ENCODE assay signal across 17 cellular contexts in the genomic region with DNA sequence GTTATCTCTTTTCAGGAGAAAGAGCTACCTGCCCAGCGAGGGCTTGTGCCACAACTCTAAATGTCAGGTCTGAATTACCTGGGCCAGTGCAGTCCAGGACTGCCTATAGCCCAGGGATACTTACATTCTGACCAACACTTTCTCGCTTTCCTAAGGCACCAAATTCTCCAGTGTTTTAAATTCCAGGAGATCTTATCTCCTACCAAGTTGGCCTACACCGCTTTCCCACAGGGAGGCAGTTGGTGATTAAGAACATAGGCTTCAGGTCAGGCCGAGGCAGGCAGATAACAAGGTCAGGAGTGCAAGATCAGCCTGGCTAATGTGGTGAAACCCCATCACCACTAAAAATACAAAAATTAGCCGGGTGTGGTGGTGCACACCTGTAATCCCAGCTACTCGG. TPM values are rescaled to one million over a fixed set of nuclear protein-coding genes. Genes with fewer than 3 reads are reported as not detected.
A peak's percentile ranks its signal among the peaks of the same experiment; 100 is the strongest.
DNase-seq lines count a peak whose midpoint lies in the region; ATAC-seq and TF ChIP-seq lines count a peak whose summit lies in the region.
"Had no signal": no experiment of that assay in that cellular context is flagged by ENCODE, and none has a peak within 500 bp of the region (broad histone marks: within the 10 kb centered on the region; RNA-seq: fewer than 3 reads in every experiment).

No MANE protein-coding gene starts in this region.

- no CpG with 5 or more reads among the region's 6 CpGs for WGBS in trophoblast cell (ENCODE audit: extremely low coverage, insufficient coverage, insufficient read length)
- 78% methylated on average over 5 of the region's 6 CpGs for WGBS in mammary epithelial cell (ENCODE audit: low coverage, missing lambda C conversion rate)

- no peak overlapping the region for H2BK5ac ChIP-seq in trophoblast cell (ENCODE audit: low read depth, low read length, poor library complexity)

- H2BK120ac ChIP-seq in trophoblast cell (ENCODE audit: insufficient read depth, low read length, poor library complexity), result no peak overlapping the region

- no peak overlapping the region for H3K27ac ChIP-seq in trophoblast cell (ENCODE audit: low read depth, low read length)
- H3K27ac ChIP-seq in mammary epithelial cell (ENCODE audit: insufficient read depth, low read depth, low read length), result no peak overlapping the region
- H3K27ac ChIP-seq: GM23248, HL-60 had no signal

- H4K8ac ChIP-seq in trophoblast cell (ENCODE audit: low read depth, low read length), result no peak overlapping the region

- CTCF ChIA-PET in mammary epithelial cell (lab: Charles Lee; ENCODE audit: low non-redundant PET), result no interaction called here

- no peaks in the 10 kb centered on the region for H3K79me1 ChIP-seq in trophoblast cell (ENCODE audit: low read length)

- dilution Hi-C loops in mammary epithelial cell (cut with HindIII; ENCODE audit: low sequenced_read_pairs), result loop anchor here (5.0 kb wide), 1 partner anchor 33 kb away; no protein-coding TSS in a partner anchor

- H3K4me3 ChIP-seq in trophoblast cell (ENCODE audit: low read depth, low read length) (no peak overlapping the region), mammary epithelial cell (replicated peaks in 1 of 3; ENCODE audit: insufficient read depth in 1 of 3, low read depth in 2 of 3, low read length in 3 of 3) (no peak overlapping the region)
- H3K4me3 ChIP-seq: GM12878, GM23248 had no signal

- no peak overlapping the region for H3K23ac ChIP-seq in trophoblast cell (ENCODE audit: low read length)

- no peak overlapping the region for H3K9ac ChIP-seq in trophoblast cell (ENCODE audit: low read length)
- H3K9ac ChIP-seq in mammary epithelial cell (ENCODE audit: insufficient read depth, low read length), result no peak overlapping the region
- H3K9ac ChIP-seq: GM23248 had no signal

- intact Hi-C loops in mammary epithelial cell (cut with micrococcal nuclease), result no loop called here

- BruUV-seq in mammary epithelial cell (replicated peaks; lab: Mats Ljungman, UMichigan), result no TSS peak

- H3K27me3 ChIP-seq in trophoblast cell (ENCODE audit: insufficient read depth, low read length) (no peaks in the 10 kb centered on the region), mammary epithelial cell (ENCODE audit: insufficient read depth, low read length) (no peaks in the 10 kb centered on the region)
- H3K27me3 ChIP-seq: BE2C had no signal

- no peak overlapping the region for H3K14ac ChIP-seq in trophoblast cell (ENCODE audit: low read length)

- no peaks in the 10 kb centered on the region for H4K20me1 ChIP-seq in mammary epithelial cell (ENCODE audit: insufficient read depth, low read length)

- H3K79me2 ChIP-seq in trophoblast cell (ENCODE audit: control insufficient read depth, insufficient read depth, low read length, poor library complexity), result no peaks in the 10 kb centered on the region
- no peaks in the 10 kb centered on the region for H3K79me2 ChIP-seq in mammary epithelial cell (ENCODE audit: insufficient read depth, low read length)

- H2AFZ ChIP-seq in trophoblast cell (ENCODE audit: insufficient read depth, low read length, poor library complexity), result no peak overlapping the region
- no peak overlapping the region for H2AFZ ChIP-seq in mammary epithelial cell (ENCODE audit: low read depth, low read length)
- H2AFZ ChIP-seq: GM23248 had no signal

- H3K4ac ChIP-seq in trophoblast cell (ENCODE audit: low read depth, low read length), result no peak overlapping the region

- ATAC-seq in GM19023 (IDR thresholded peaks at IDR 0.05; ENCODE audit: unreplicated experiment) (no peak), HG02610 (IDR thresholded peaks at IDR 0.05; ENCODE audit: unreplicated experiment) (no peak)
- ATAC-seq: GM12878 had no signal

- H3K4me2 ChIP-seq in trophoblast cell (ENCODE audit: low read length), result no peak overlapping the region
- H3K4me2 ChIP-seq in mammary epithelial cell (ENCODE audit: insufficient read depth, low read depth, low read length), result no peak overlapping the region

- peaks cover 4% of the 10 kb centered on the region for H3K9me3 ChIP-seq in trophoblast cell (ENCODE audit: insufficient read depth, low read depth, low read length)
- no peaks in the 10 kb centered on the region for H3K9me3 ChIP-seq in mammary epithelial cell (replicated peaks; ENCODE audit: insufficient read depth, low read length)
- H3K9me3 ChIP-seq: BE2C had no signal

- H4K91ac ChIP-seq in trophoblast cell (ENCODE audit: low read depth, low read length), result no peak overlapping the region

- H3K36me3 ChIP-seq in trophoblast cell (ENCODE audit: control insufficient read depth in 1 of 2, insufficient read depth in 2 of 2, low read length in 2 of 2), result no peaks in the 10 kb centered on the region
- no peaks in the 10 kb centered on the region for H3K36me3 ChIP-seq in mammary epithelial cell (ENCODE audit: insufficient read depth, low read length)
- H3K36me3 ChIP-seq: BE2C had no signal

- H2AK5ac ChIP-seq in trophoblast cell (ENCODE audit: low read length), result no peak overlapping the region

- no peak overlapping the region for H3K18ac ChIP-seq in trophoblast cell (ENCODE audit: low read length)

- DNase-seq in Daoy (ENCODE audit: low read depth) (peak; percentile 23), M059J (ENCODE audit: low read depth) (peak; percentile 67), islet precursor cell (peak; percentile 74), trophoblast cell (peak; percentile 76 to 91), mammary epithelial cell (no peak)
- DNase-seq: ACHN; BE2C; C1 segment of cervical spinal cord; Caco-2; CD4-positive, CD25-positive, alpha-beta regulatory T cell; HCEC 1CT; KBM-7 had no signal

- H3K4me1 ChIP-seq in trophoblast cell (ENCODE audit: control insufficient read depth in 1 of 2, insufficient read depth in 2 of 2, low read length in 2 of 2) (peaks cover 0 to 2% of the 10 kb centered on the region in 2 experiments), mammary epithelial cell (ENCODE audit: insufficient read depth, low read length) (peaks cover 6% of the 10 kb centered on the region)
- H3K4me1 ChIP-seq: Caco-2 had no signal

- in situ Hi-C loops in mammary epithelial cell (cut with MboI; ENCODE audit: low sequenced_read_pairs in 2 of 2), result no loop called here

- no peak for TF ChIP-seq CTCF in mammary epithelial cell (conservative IDR thresholded peaks at IDR 0.05 in 1 of 2, IDR thresholded peaks at IDR 0.05 in 1 of 2; ENCODE audit: extremely low read depth in 1 of 2, insufficient read depth in 1 of 2, low read depth in 1 of 2, low read length in 2 of 2)

- H4K12ac ChIP-seq in trophoblast cell (ENCODE audit: low read depth, low read length), result no peak overlapping the region

- H2BK12ac ChIP-seq in trophoblast cell (ENCODE audit: low read length), result no peak overlapping the region

RNA-seq across cellular contexts. Expression of gene RPS29, which starts 41.1 kb away (rescaled TPM):
- 2,692 and 3,604 TPM in 2 replicates for total RNA-seq in Daoy (2014; rRNA removed; shearing (Covaris generic))
- total RNA-seq in M059J (2014; rRNA removed; shearing (Covaris generic)), result 3,253 and 9,545 TPM in 2 replicates
- polyA plus RNA-seq in trophoblast cell (2013), result 13,391 and 13,743 TPM in 2 replicates
- 1,000 to 10,000 TPM; 1,150 to 1,610 TPM for total RNA-seq in mammary epithelial cell
- 8,703 TPM for polyA plus RNA-seq in mammary epithelial cell
- polyA minus RNA-seq in mammary epithelial cell, result 952 TPM

RNA-seq across cellular contexts. Expression of gene LRR1, which starts 53.7 kb away (rescaled TPM):
- 48.5 and 51.2 TPM in 2 replicates for total RNA-seq in Daoy (2014; rRNA removed; shearing (Covaris generic))
- total RNA-seq in M059J (2014; rRNA removed; shearing (Covaris generic)), result 45.9 and 48.6 TPM in 2 replicates
- polyA plus RNA-seq in trophoblast cell (2013), result 12.6 and 13.5 TPM in 2 replicates
- total RNA-seq in mammary epithelial cell, result 10 to 100 TPM in 1 of 2 donors, 1 to 10 TPM in 1; 8.3 to 20.7 TPM
- 18.0 TPM for polyA plus RNA-seq in mammary epithelial cell
- polyA minus RNA-seq in mammary epithelial cell, result 14.0 TPM
